ENCODE assay signal across 22 cellular contexts in the genomic region with DNA sequence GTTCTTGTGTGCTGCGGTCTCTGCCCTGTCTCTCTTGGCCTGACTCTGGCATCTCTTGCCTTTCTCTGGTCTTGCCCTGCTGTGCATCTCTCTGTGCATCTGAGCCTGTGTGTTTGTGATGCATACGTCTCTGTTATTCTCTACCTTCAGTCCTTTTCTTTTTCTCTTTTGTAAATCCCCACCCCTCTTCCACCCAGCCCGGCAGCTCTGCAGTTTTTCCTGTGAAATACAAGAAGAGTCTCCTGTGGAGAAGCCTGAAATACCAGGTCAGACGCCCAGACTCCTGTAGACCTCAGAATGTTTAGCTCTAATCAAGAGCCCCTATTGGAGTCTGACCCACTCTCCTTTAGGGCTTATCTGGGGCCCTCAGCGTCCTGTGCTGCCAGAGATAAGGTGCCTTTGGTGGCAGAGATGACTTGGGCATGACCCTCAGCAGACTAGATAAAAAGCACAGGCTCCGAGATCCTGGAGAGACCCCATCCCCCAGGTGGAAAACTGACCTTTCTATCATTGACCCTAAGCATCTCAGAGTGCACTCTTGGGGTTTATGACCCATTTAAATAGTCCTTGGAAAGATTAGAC.
DNase-seq lines count a peak whose midpoint lies in the region; ATAC-seq, FAIRE-seq and TF ChIP-seq lines count a peak whose summit lies in the region.
"Had no signal": no experiment of that assay in that cellular context is flagged by ENCODE, and none has a peak within 500 bp of the region (broad histone marks: within the 10 kb centered on the region; RNA-seq: fewer than 3 reads in every experiment).

No MANE protein-coding gene starts in this region.

- H2AK5ac ChIP-seq in H1 (ENCODE audit: low read depth, low read length) = no peak overlapping the region
- no peak overlapping the region for H2AK5ac ChIP-seq in mesendoderm (ENCODE audit: low read length)

- H3K9me3 ChIP-seq in H1 (ENCODE audit: insufficient read depth in 2 of 2, low read depth in 1 of 2, low read length in 1 of 2) (no peaks in the 10 kb centered on the region; a peak in 1 of 4 replicates), gastroesophageal sphincter (peaks cover 0 to 9% (median 0%) of the 10 kb centered on the region in 3 donors), HAP-1 (no peaks in the 10 kb centered on the region)
- H3K9me3 ChIP-seq: BE2C had no signal

- H2BK5ac ChIP-seq in H1 (ENCODE audit: low read depth, low read length) (no peak overlapping the region; the same call in 1 of the 2 replicates), mesendoderm (ENCODE audit: low read length) (no peak overlapping the region)

- in situ Hi-C loops in HAP-1 (cut with MboI; ENCODE audit: low sequenced_read_pairs) = no loop called here

- DNase-seq in H7 = peak; percentile 41
- peak; percentile 66 for DNase-seq in OCI-M1 (lab: John Stamatoyannopoulos, UW)
- no peak for DNase-seq in H1 (ENCODE audit: low read depth in 1 of 2, low spot score in 2 of 2)
- peak; percentile 49 for DNase-seq in mesendoderm
- no peak for DNase-seq in HAP-1 (ENCODE audit: low spot score in 2 of 2)
- DNase-seq in effector CD4-positive, alpha-beta T cell = no peak
- DNase-seq: BE2C; CD4-positive, CD25-positive, alpha-beta regulatory T cell; EL; NCI-H1105; NCI-H1694; NCI-H2081 treated with DMSO at 0.1 percent for 48 hours; NCI-H2171 treated with DMSO at 0.1 percent for 48 hours; NCI-H524 treated with DMSO at 0.1 percent for 48 hours; NCI-H82; PC-3; Right ventricle myocardium superior had no signal

- H4K8ac ChIP-seq in H1 (ENCODE audit: extremely low read depth, insufficient read depth, low read length) = no peak overlapping the region
- no peak overlapping the region for H4K8ac ChIP-seq in mesendoderm (ENCODE audit: low read depth, low read length)

- 0 out of 2 replicates have a peak overlapping the region, but pooled peaks have one; percentile 56 for H2BK12ac ChIP-seq in H1 (ENCODE audit: low read depth, low read length)

- H2BK15ac ChIP-seq in H1 (ENCODE audit: low read length) = no peak overlapping the region
- no peak overlapping the region for H2BK15ac ChIP-seq in mesendoderm (replicated peaks; ENCODE audit: low read depth)

- H3K36me3 ChIP-seq in H7 (replicated peaks; ENCODE audit: control insufficient read depth, insufficient read depth, low read length) (no peaks in the 10 kb centered on the region), H1 (ENCODE audit: control insufficient read depth in 2 of 4, insufficient read depth in 4 of 4, low read length in 3 of 4) (no peaks in the 10 kb centered on the region), mesendoderm (ENCODE audit: control insufficient read depth, insufficient read depth, low read length) (no peaks in the 10 kb centered on the region), gastroesophageal sphincter (no peaks in the 10 kb centered on the region), HAP-1 (replicated peaks) (no peaks in the 10 kb centered on the region)
- H3K36me3 ChIP-seq: BE2C had no signal

- H3K4me1 ChIP-seq in H1 (replicated peaks in 1 of 4; ENCODE audit: control insufficient read depth in 3 of 4, insufficient read depth in 4 of 4, low read length in 3 of 4) (peaks cover 0 to 10% (median 2%) of the 10 kb centered on the region in 4 experiments; a peak in 4 of 7 replicates), mesendoderm (ENCODE audit: control insufficient read depth, low read depth, low read length) (peaks cover 2% of the 10 kb centered on the region), gastroesophageal sphincter (no peaks in the 10 kb centered on the region), HAP-1 (no peaks in the 10 kb centered on the region)
- H3K4me1 ChIP-seq: BE2C had no signal

- POLR2A ChIA-PET in H1 (lab: Charles Lee; ENCODE audit: partially characterized antibody) = interaction anchor here (0.9 kb wide), 1 partner anchor 382 kb away, joined by 3 read pairs; no protein-coding TSS in a partner anchor

- H3K27me3 ChIP-seq in H7 (ENCODE audit: control insufficient read depth, insufficient read depth, low read length) = no peaks in the 10 kb centered on the region
- H3K27me3 ChIP-seq in H1 (replicated peaks in 1 of 4; ENCODE audit: control insufficient read depth in 3 of 4, extremely low read depth in 1 of 4, insufficient read depth in 3 of 4, low read length in 3 of 4) = no peaks in the 10 kb centered on the region
- no peaks in the 10 kb centered on the region for H3K27me3 ChIP-seq in mesendoderm (ENCODE audit: insufficient read depth, low read length, poor library complexity)
- H3K27me3 ChIP-seq in gastroesophageal sphincter = peaks cover 10% of the 10 kb centered on the region
- H3K27me3 ChIP-seq in HAP-1 (ENCODE audit: low read depth) = no peaks in the 10 kb centered on the region
- H3K27me3 ChIP-seq: BE2C had no signal

- 16% methylated on average over 6 of the region's 6 CpGs; no CpG with 5 or more reads in 1 of the 2 experiments for WGBS in H1 (ENCODE audit: extremely low coverage in 1 of 2, insufficient coverage in 1 of 2, insufficient read length in 1 of 2, insufficient replicate concordance in 2 of 2, low coverage in 1 of 2, low lambda C conversion rate in 2 of 2, missing lambda C conversion rate in 1 of 2), 2 experiments
- no CpG with 5 or more reads among the region's 6 CpGs for WGBS in mesendoderm (ENCODE audit: extremely low coverage, insufficient coverage, low lambda C conversion rate)
- 0 to 18% methylated on average over 2 to 5 of the region's 6 CpGs for WGBS in gastroesophageal sphincter (ENCODE audit: low coverage in 1 of 2), 2 donors

- no peak for ATAC-seq in gastroesophageal sphincter
- ATAC-seq: PC-3 had no signal

- no peaks in the 10 kb centered on the region for H3K23me2 ChIP-seq in H1 (ENCODE audit: low read depth, low read length)

- no peak overlapping the region for H3K14ac ChIP-seq in H1 (ENCODE audit: insufficient read length)

- H3K79me2 ChIP-seq in H1 (ENCODE audit: control insufficient read depth in 1 of 2, insufficient read depth in 2 of 2, low read length in 2 of 2) (no peaks in the 10 kb centered on the region), mesendoderm (ENCODE audit: control insufficient read depth, insufficient read depth, low read length) (no peaks in the 10 kb centered on the region)

- TF ChIP-seq RAD21 in H1 (IDR thresholded peaks at IDR 0.05 in 1 of 2, conservative IDR thresholded peaks at IDR 0.05 in 1 of 2; ENCODE audit: low read depth in 2 of 2, low read length in 2 of 2) = no peak

- H3K4me2 ChIP-seq in H1 (ENCODE audit: insufficient read depth in 1 of 2, low read depth in 2 of 2, low read length in 2 of 2) (peak overlapping the region; percentile 53 to 59; a peak in 3 of 4 replicates), mesendoderm (ENCODE audit: low read length) (no peak overlapping the region)
- H3K4me2 ChIP-seq: KMS-11 had no signal

- CTCF ChIA-PET in H1 (lab: Charles Lee; ENCODE audit: partially characterized antibody) = interaction anchor here (0.9 to 1.2 kb wide), 4 partner anchors 15 to 378 kb away, joined by 3 to 4 read pairs (median 4); no protein-coding TSS in a partner anchor

- H3K18ac ChIP-seq in H1 (ENCODE audit: extremely low read depth, low read length) = no peak overlapping the region
- no peak overlapping the region for H3K18ac ChIP-seq in mesendoderm (ENCODE audit: low read length)

- H3K9ac ChIP-seq in H1 (replicated peaks in 1 of 4; ENCODE audit: extremely low read depth in 1 of 4, low read depth in 3 of 4, low read length in 3 of 4) (no peak overlapping the region), mesendoderm (ENCODE audit: low read length) (no peak overlapping the region)
- H3K9ac ChIP-seq: KMS-11 had no signal

- no peak overlapping the region for H2BK20ac ChIP-seq in H1 (ENCODE audit: low read length)

- H3K4ac ChIP-seq in H1 (replicated peaks; ENCODE audit: insufficient read length, low read depth, low read length) = no peak overlapping the region
- no peak overlapping the region for H3K4ac ChIP-seq in mesendoderm (ENCODE audit: low read depth, low read length)

- H4K20me1 ChIP-seq in H1 (replicated peaks in 1 of 2; ENCODE audit: control insufficient read depth in 1 of 2, insufficient read depth in 2 of 2, low read length in 2 of 2) = no peaks in the 10 kb centered on the region

- TF ChIP-seq EP300 in H1 (IDR thresholded peaks at IDR 0.05; ENCODE audit: borderline replicate concordance in 1 of 2, low read depth in 2 of 2, low read length in 2 of 2) (no peak), gastroesophageal sphincter (IDR thresholded peaks at IDR 0.05) (no peak)

- H3K79me1 ChIP-seq in H1 (ENCODE audit: low read depth, low read length) (no peaks in the 10 kb centered on the region), mesendoderm (ENCODE audit: low read length) (no peaks in the 10 kb centered on the region)

- H3K23ac ChIP-seq in H1 (ENCODE audit: insufficient read length) = no peak overlapping the region
- H3K23ac ChIP-seq in mesendoderm (ENCODE audit: low read length) = peak overlapping the region; percentile 4

- no peak overlapping the region for H2BK120ac ChIP-seq in H1 (replicated peaks; ENCODE audit: low read depth, low read length)
- no peak overlapping the region for H2BK120ac ChIP-seq in mesendoderm (ENCODE audit: low read depth, low read length)

- no peak for TF ChIP-seq CTCF in H1 (IDR thresholded peaks at IDR 0.05; ENCODE audit: control extremely low read depth in 1 of 3, insufficient read depth in 1 of 3, low read depth in 1 of 3, low read length in 3 of 3)
- no peak for TF ChIP-seq CTCF in gastroesophageal sphincter (IDR thresholded peaks at IDR 0.05)

- H3K56ac ChIP-seq in H1 (replicated peaks; ENCODE audit: insufficient read length, low read depth, low read length) (no peak overlapping the region), mesendoderm (ENCODE audit: low read length) (no peak overlapping the region)

- no peak overlapping the region for H3K4me3 ChIP-seq in H7 (ENCODE audit: insufficient read depth, low read depth, low read length)
- H3K4me3 ChIP-seq in H1 (ENCODE audit: extremely low read depth in 1 of 4, insufficient read depth in 2 of 4, low read depth in 3 of 4, low read length in 4 of 4) = peak overlapping the region in 1 of 4 experiments; percentile 19; a peak in 2 of 8 replicates
- H3K4me3 ChIP-seq in mesendoderm (ENCODE audit: low read length) = no peak overlapping the region
- H3K4me3 ChIP-seq in gastroesophageal sphincter = no peak overlapping the region
- H3K4me3 ChIP-seq in HAP-1 = no peak overlapping the region

- no peak overlapping the region for H4K91ac ChIP-seq in H1 (replicated peaks; ENCODE audit: insufficient read length, low read length)

- peak; percentile 71 for FAIRE-seq in H1 (lab: Jason Lieb, UNC)
- FAIRE-seq: GM19239, H54 had no signal

- no peak overlapping the region for H4K5ac ChIP-seq in H1 (ENCODE audit: insufficient read length, low read depth, low read length)
- H4K5ac ChIP-seq in mesendoderm (ENCODE audit: low read length) = no peak overlapping the region

- no peak overlapping the region for H3K27ac ChIP-seq in H1 (ENCODE audit: low read depth, low read length)
- H3K27ac ChIP-seq in mesendoderm (ENCODE audit: low read depth, low read length) = no peak overlapping the region
- H3K27ac ChIP-seq in gastroesophageal sphincter = no peak overlapping the region
- H3K27ac ChIP-seq: HL-60, KMS-11 had no signal

- no peak for TF ChIP-seq POLR2A in H1 (IDR thresholded peaks at IDR 0.05; ENCODE audit: control extremely low read depth in 1 of 2, low read depth in 2 of 2, low read length in 2 of 2)
- TF ChIP-seq POLR2A in gastroesophageal sphincter (IDR thresholded peaks at IDR 0.05) = no peak

- H2AFZ ChIP-seq in H1 (ENCODE audit: low read length) = no peak overlapping the region

TF ChIP-seq in H1, 55 proteins besides CTCF, POLR2A, EP300 and RAD21 (continues in another document):
- TF ChIP-seq NRF1 (IDR thresholded peaks at IDR 0.05; ENCODE audit: low read depth, low read length) = no peak

Comparison
In these comparisons a context has a peak if more than half of its experiments do, and no peak if none do; other contexts are left out.
1. DNase-seq: peak in H7 (single experiment), OCI-M1 (single experiment) and mesendoderm (single experiment); none in H1 (0 of 2), HAP-1 (0 of 2) and effector CD4-positive, alpha-beta T cell (single experiment).